In the genomic region with DNA sequence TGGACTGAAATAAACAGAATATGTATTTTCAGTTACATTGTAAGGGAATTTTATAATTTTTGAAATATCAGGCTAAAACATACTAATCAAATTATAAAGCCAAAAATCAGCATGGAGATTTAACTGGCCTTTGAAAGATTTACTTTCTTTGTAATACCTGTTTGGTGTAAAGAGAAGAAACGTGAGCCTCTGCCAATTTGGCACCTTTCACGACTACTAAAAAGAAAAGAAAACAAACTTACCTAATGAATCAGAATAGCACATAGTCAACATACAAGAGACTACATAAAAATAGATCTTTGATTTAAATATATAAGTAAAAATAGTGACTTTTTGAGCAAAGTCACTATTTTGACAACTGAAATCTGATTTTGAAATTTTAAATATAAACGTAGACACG, we compare ENCODE assay signal across 22 cellular contexts.
A peak's percentile ranks its signal among the peaks of the same experiment; 100 is the strongest.
DNase-seq lines count a peak whose midpoint lies in the region; ATAC-seq and TF ChIP-seq lines count a peak whose summit lies in the region.
"Had no signal": no experiment of that assay in that cellular context is flagged by ENCODE, and none has a peak within 500 bp of the region (broad histone marks: within the 10 kb centered on the region; RNA-seq: fewer than 3 reads in every experiment).

No MANE protein-coding gene starts in this region.

- no peak overlapping the region for H3K4me3 ChIP-seq in LNCaP clone FGC (ENCODE audit: low read depth, low read length)
- no peak overlapping the region for H3K4me3 ChIP-seq in stomach
- H3K4me3 ChIP-seq: BLaER1 had no signal

- H3K36me3 ChIP-seq in stomach = peaks cover 5 to 54% (median 44%) of the 10 kb centered on the region in 4 donors

- H3K9me3 ChIP-seq in stomach = no peaks in the 10 kb centered on the region
- H3K9me3 ChIP-seq: BE2C, BLaER1 had no signal

- DNase-seq in LNCaP clone FGC (ENCODE audit: low read depth) = peak; percentile 75
- no peak for DNase-seq in left lobe of liver (ENCODE audit: low spot score)
- DNase-seq in stomach = peak; percentile 47
- DNase-seq in NCI-H82 (lab: John Stamatoyannopoulos, UW) = no peak
- no peak for DNase-seq in NCI-H1930 (lab: John Stamatoyannopoulos, UW)
- DNase-seq in T-cell = no peak
- DNase-seq: 8988T; ACHN; BE2C; C1 segment of cervical spinal cord; CD4-positive, alpha-beta memory T cell; CD4-positive, CD25-positive, alpha-beta regulatory T cell; CD8-positive, alpha-beta memory T cell; DMS 273 treated with DMSO at 0.1 percent for 48 hours; DMS153; DMS53; DMS79; DND-41; EL; GF-D8 had no signal

- H3K4me3 Mint-ChIP-seq in T-cell = no peak overlapping the region
- H3K4me3 Mint-ChIP-seq: CD14-positive monocyte; CD4-positive, alpha-beta memory T cell; CD4-positive, CD25-positive, alpha-beta regulatory T cell; CD8-positive, alpha-beta memory T cell had no signal

- peaks cover 0 to 5% (median 0%) of the 10 kb centered on the region in 4 donors for H3K4me1 ChIP-seq in stomach
- H3K4me1 ChIP-seq: BLaER1 had no signal

- no peaks in the 10 kb centered on the region for H3K27me3 ChIP-seq in stomach
- H3K27me3 ChIP-seq: BE2C, BLaER1 had no signal

- H3K27ac ChIP-seq in stomach = no peak overlapping the region
- H3K27ac ChIP-seq: BLaER1 had no signal

- CTCF ChIA-PET in T-cell (lab: Charles Lee) = interaction anchor here in 1 of 2 donors (0.6 kb wide), 1 partner anchor 110 kb away, joined by 3 read pairs; no protein-coding TSS in a partner anchor

- TF ChIP-seq EP300 in stomach (IDR thresholded peaks at IDR 0.05) = no peak

- no peak overlapping the region for H3K27ac Mint-ChIP-seq in T-cell
- H3K27ac Mint-ChIP-seq: CD14-positive monocyte; CD4-positive, CD25-positive, alpha-beta regulatory T cell had no signal

- intact Hi-C loops in stomach (cut with DNase I; ENCODE audit: low total_unique reads) = no loop called here

- H3K9me3 Mint-ChIP-seq in T-cell = no peaks in the 10 kb centered on the region
- H3K9me3 Mint-ChIP-seq: CD14-positive monocyte; CD4-positive, alpha-beta memory T cell; CD4-positive, CD25-positive, alpha-beta regulatory T cell; CD8-positive, alpha-beta memory T cell had no signal

- no peak for TF ChIP-seq POLR2A in stomach (IDR thresholded peaks at IDR 0.05)

- TF ChIP-seq CTCF in LNCaP clone FGC (IDR thresholded peaks at IDR 0.05; ENCODE audit: control insufficient read depth, extremely low read depth, insufficient read depth) (no peak), stomach (IDR thresholded peaks at IDR 0.05) (no peak)

- ATAC-seq in left lobe of liver (peak; percentile 62), T-cell (replicated peaks in 1 of 4) (no peak)

- WGBS in stomach, 5 donors = 52 to 84% (median 63%) methylated on average over 4 of the region's 4 CpGs

- H3K27me3 Mint-ChIP-seq in T-cell = no peaks in the 10 kb centered on the region
- H3K27me3 Mint-ChIP-seq: CD4-positive, alpha-beta memory T cell; CD4-positive, CD25-positive, alpha-beta regulatory T cell; CD8-positive, alpha-beta memory T cell had no signal

- POLR2A ChIA-PET in T-cell (lab: Charles Lee) = no interaction called here

- peaks cover 28% of the 10 kb centered on the region for H3K36me3 Mint-ChIP-seq in T-cell

- peaks cover 2 to 8% (median 3%) of the 10 kb centered on the region in 3 donors for H3K4me1 Mint-ChIP-seq in T-cell
- H3K4me1 Mint-ChIP-seq: CD14-positive monocyte; CD4-positive, alpha-beta memory T cell had no signal

Comparison
In these comparisons a context has a peak if more than half of its experiments do, and no peak if none do; other contexts are left out.
1. DNase-seq: peak in LNCaP clone FGC (single experiment) and stomach (single experiment); none in left lobe of liver (single experiment), NCI-H82 (single experiment), NCI-H1930 (0 of 2) and T-cell (0 of 34).